In genomic region chr5:170280090-170280493, GRCh38 we compare ENCODE assay signal across 13 cellular contexts. TPM values are rescaled to one million over a fixed set of nuclear protein-coding genes. Genes with fewer than 3 reads are reported as not detected.
DNase-seq lines count a peak whose midpoint lies in the region; ATAC-seq and TF ChIP-seq lines count a peak whose summit lies in the region.
"Had no signal": no experiment of that assay in that cellular context is flagged by ENCODE, and none has a peak within 500 bp of the region (broad histone marks: within the 10 kb centered on the region; RNA-seq: fewer than 3 reads in every experiment).

No MANE protein-coding gene starts in this region.

- intact Hi-C loops in psoas muscle (cut with DNase I): no loop called here

- peaks cover 19% of the 10 kb centered on the region for H3K9me3 Mint-ChIP-seq in endodermal cell

- H3K27ac ChIP-seq in DND-41 (ENCODE audit: low read length) (peak overlapping the region; percentile 95), RWPE2 (ENCODE audit: poor library complexity, severe bottlenecking) (no peak overlapping the region), endodermal cell (ENCODE audit: low read depth, low read length) (no peak overlapping the region), psoas muscle (no peak overlapping the region), caudate nucleus (ENCODE audit: low read depth, low read length) (no peak overlapping the region)

- peaks cover 30% of the 10 kb centered on the region for H3K4me1 Mint-ChIP-seq in endodermal cell

- no peak overlapping the region for H2AFZ ChIP-seq in DND-41 (ENCODE audit: low read depth, low read length)

- WGBS in endodermal cell (ENCODE audit: insufficient coverage in 1 of 2, insufficient read length in 1 of 2), 2 experiments: 47 to 53% methylated on average over 4 to 6 of the region's 6 CpGs
- 29 to 49% (median 40%) methylated on average over 6 of the region's 6 CpGs for WGBS in psoas muscle, 3 donors

- peaks cover 67% of the 10 kb centered on the region for H3K4me1 ChIP-seq in DND-41 (ENCODE audit: insufficient read depth, low read length)
- no peaks in the 10 kb centered on the region for H3K4me1 ChIP-seq in RWPE2 (ENCODE audit: insufficient read depth, poor library complexity, severe bottlenecking)
- H3K4me1 ChIP-seq in endodermal cell (ENCODE audit: control insufficient read depth, insufficient read depth, low read length): peaks cover 14% of the 10 kb centered on the region
- no peaks in the 10 kb centered on the region for H3K4me1 ChIP-seq in psoas muscle

- H3K36me3 Mint-ChIP-seq in endodermal cell (ENCODE audit: low read depth): no peaks in the 10 kb centered on the region

- H3K9me3 ChIP-seq in DND-41 (ENCODE audit: insufficient read depth, low read length, severe bottlenecking) (no peaks in the 10 kb centered on the region), RWPE2 (ENCODE audit: severe bottlenecking) (no peaks in the 10 kb centered on the region), endodermal cell (ENCODE audit: control insufficient read depth, low read length) (peaks cover 13% of the 10 kb centered on the region), psoas muscle (peaks cover 2% of the 10 kb centered on the region)

- TF ChIP-seq CTCF in DND-41 (IDR thresholded peaks at IDR 0.05; ENCODE audit: borderline replicate concordance, extremely low read depth, low read length, poor library complexity, severe bottlenecking) (no peak), RWPE2 (IDR thresholded peaks at IDR 0.05; ENCODE audit: poor library complexity, severe bottlenecking) (no peak), endodermal cell (conservative IDR thresholded peaks at IDR 0.05) (no peak), psoas muscle (IDR thresholded peaks at IDR 0.05) (no peak)

- peaks cover 58% of the 10 kb centered on the region for H3K79me2 ChIP-seq in DND-41 (ENCODE audit: insufficient read depth, low read length)

- peak overlapping the region; percentile 60 for H3K4me2 ChIP-seq in DND-41 (ENCODE audit: insufficient read depth, low read length)

- H3K4me3 ChIP-seq in DND-41 (ENCODE audit: low read depth in 1 of 2, low read length in 2 of 2) (peak overlapping the region in 1 of 2 experiments; percentile 7; a peak in 1 of 4 replicates), RWPE2 (ENCODE audit: severe bottlenecking) (no peak overlapping the region), endodermal cell (ENCODE audit: low read length) (no peak overlapping the region), psoas muscle (no peak overlapping the region)

- no peaks in the 10 kb centered on the region for H3K27me3 ChIP-seq in DND-41 (ENCODE audit: insufficient read depth, low read length, poor library complexity)
- H3K27me3 ChIP-seq in RWPE2 (ENCODE audit: insufficient read depth, poor library complexity, severe bottlenecking): peaks cover 3% of the 10 kb centered on the region
- H3K27me3 ChIP-seq in endodermal cell (ENCODE audit: control insufficient read depth, insufficient read depth, low read length, poor library complexity, severe bottlenecking): peaks cover 12% of the 10 kb centered on the region
- H3K27me3 ChIP-seq in psoas muscle (ENCODE audit: insufficient read depth in 3 of 3, low read length in 2 of 3): no peaks in the 10 kb centered on the region
- H3K27me3 ChIP-seq: heart right ventricle had no signal

- H4K20me1 ChIP-seq in DND-41 (ENCODE audit: insufficient read depth, low read length): peaks cover 11% of the 10 kb centered on the region; the same call in 1 of the 2 replicates

- peaks cover 71% of the 10 kb centered on the region for H3K36me3 ChIP-seq in DND-41 (ENCODE audit: insufficient read depth, low read length)
- no peaks in the 10 kb centered on the region for H3K36me3 ChIP-seq in RWPE2 (ENCODE audit: low read depth)
- H3K36me3 ChIP-seq in endodermal cell (ENCODE audit: control insufficient read depth, insufficient read depth, low read length): no peaks in the 10 kb centered on the region
- H3K36me3 ChIP-seq in psoas muscle (ENCODE audit: insufficient read depth in 1 of 2, low read depth in 1 of 2): no peaks in the 10 kb centered on the region

- H3K27ac Mint-ChIP-seq in endodermal cell: peak overlapping the region; percentile 67

- peak overlapping the region; percentile 44 for H3K9ac ChIP-seq in DND-41 (ENCODE audit: low read depth, low read length)
- no peak overlapping the region for H3K9ac ChIP-seq in endodermal cell (ENCODE audit: extremely low read depth, low read length, poor library complexity, severe bottlenecking)

- H3K27me3 Mint-ChIP-seq in endodermal cell (ENCODE audit: insufficient read depth): peaks cover 46% of the 10 kb centered on the region

- H3K4me3 Mint-ChIP-seq in endodermal cell: no peak overlapping the region

- ATAC-seq in DND-41 (ENCODE audit: insufficient read depth, low read depth) (no peak), RWPE2 (ENCODE audit: low read depth) (peak; percentile 19; the same call in 1 of the 3 replicates), psoas muscle (peak in 3 of 4 donors; percentile 44 to 55 (median 52))
- no peak for ATAC-seq in activated CD4-positive, CD25-positive, alpha-beta regulatory T cell treated with anti-CD3 and anti-CD28 coated beads, Interleukin-2, amount 50 U/mL, for 24 hours

- DNase-seq in DND-41: no peak
- no peak for DNase-seq in RWPE2 (ENCODE audit: low spot score)
- DNase-seq in endodermal cell: peak; percentile 77
- peak in 1 of 2 donors; percentile 63 for DNase-seq in psoas muscle
- no peak for DNase-seq in EL
- DNase-seq in caudate nucleus (lab: John Stamatoyannopoulos, UW): no peak
- DNase-seq in nucleus accumbens (lab: John Stamatoyannopoulos, UW): no peak
- DNase-seq: heart right ventricle, NCI-H1930, small intestine had no signal

RNA-seq across cellular contexts. Expression of gene LCP2, which starts 17.5 kb away (rescaled TPM):
- total RNA-seq in endodermal cell (under 1 TPM in 1 of 2 donors, not detected in 1; 0.11 TPM), psoas muscle (1 to 10 TPM; 4.2 to 6.0 (median 4.8) TPM)
- polyA plus RNA-seq in endodermal cell (2013, experiment 1 of 2): not detected
- not detected for polyA plus RNA-seq in endodermal cell (2013, experiment 2 of 2)
- polyA plus RNA-seq in psoas muscle: 1 to 10 TPM in 2 of 3 donors, under 1 TPM in 1; 0.76 to 1.8 (median 1.2) TPM

RNA-seq across cellular contexts. Expression of gene C5orf58, which starts 47.3 kb away (rescaled TPM):
- total RNA-seq in endodermal cell (under 1 TPM in 1 of 2 donors, not detected in 1; 0.95 TPM), psoas muscle (not detected)
- polyA plus RNA-seq in endodermal cell (2013, experiment 1 of 2): 0.78 TPM
- 0.95 TPM for polyA plus RNA-seq in endodermal cell (2013, experiment 2 of 2)
- not detected for polyA plus RNA-seq in psoas muscle
- total RNA-seq: dermis microvascular lymphatic vessel endothelial cell, mononuclear cell had no signal
- polyA plus RNA-seq: heart right ventricle, small intestine had no signal

Comparison
In these comparisons a context has a peak if more than half of its experiments do, and no peak if none do; other contexts are left out.
1. ATAC-seq: peak in RWPE2 (single experiment) and psoas muscle (3 of 4); none in DND-41 (single experiment) and activated CD4-positive, CD25-positive, alpha-beta regulatory T cell treated with anti-CD3 and anti-CD28 coated beads, Interleukin-2, amount 50 U/mL, for 24 hours (0 of 2).
2. RNA of gene LCP2, which starts 17.5 kb away (total RNA-seq): 4.2 to 6.0 TPM in psoas muscle; 0.11 TPM in endodermal cell; every median in the first group is over 4 times any median in the second.